8 cellular contexts compared by ENCODE assay signal in genomic region chrX:18983711-18984380, GRCh38.
DNase-seq lines count a peak whose midpoint lies in the region; ATAC-seq, FAIRE-seq and TF ChIP-seq lines count a peak whose summit lies in the region.

Gene PHKA2, minus strand, starts transcription at chrX:18984114. Its CDS starts 182 bp downstream, at chrX:18983932.

- H3K27me3 ChIP-seq in rectal smooth muscle tissue (ENCODE audit: control insufficient read depth, insufficient read depth, low read length) = no peaks in the 10 kb centered on the region

- no peaks in the 10 kb centered on the region for H3K4me1 ChIP-seq in rectal smooth muscle tissue (ENCODE audit: control insufficient read depth, insufficient read depth, low read length)

- no peaks in the 10 kb centered on the region for H3K36me3 ChIP-seq in rectal smooth muscle tissue (ENCODE audit: control insufficient read depth, insufficient read depth, low read length)

- H3K9ac ChIP-seq in rectal smooth muscle tissue (ENCODE audit: low read length) = no peak within 1 kb of the TSS

- no peak for TF ChIP-seq CTCF in AG10803 (conservative IDR thresholded peaks at IDR 0.05; ENCODE audit: low read length)

- peak within 1 kb of the TSS; percentile 83 for H3K27ac ChIP-seq in rectal smooth muscle tissue (ENCODE audit: low read depth, low read length)

- ATAC-seq in GM18867 (IDR thresholded peaks at IDR 0.05; ENCODE audit: unreplicated experiment) (peak; percentile 45), HG03097 (IDR thresholded peaks at IDR 0.05; ENCODE audit: low FRiP score, unreplicated experiment) (peak; percentile 37)

- FAIRE-seq in RCC 7860 (lab: Jason Lieb, UNC) = no peak

- H3K4me3 ChIP-seq in AG10803 (ENCODE audit: low read length) (peak within 1 kb of the TSS; percentile 67), rectal smooth muscle tissue (ENCODE audit: low read length) (peak within 1 kb of the TSS; percentile 69)

- DNase-seq in AG10803 (ENCODE audit: low read depth) (peak; percentile 35), RCC 7860 (ENCODE audit: low spot score) (peak; percentile 7), anterior cingulate cortex (lab: John Stamatoyannopoulos, UW) (peak in 42 of 58 donors; percentile 1 to 59 (median 32)), hepatic stellate cell (ENCODE audit: low spot score) (peak; percentile 44), Ammon's horn (ENCODE audit: low spot score) (no peak)
